Comparison of ENCODE assay signal across 16 cellular contexts in genomic region chr10:127034790-127035189, GRCh38.
"Had no signal": no experiment of that assay in that cellular context is flagged by ENCODE, and none has a peak within 500 bp of the region (broad histone marks: within the 10 kb centered on the region; RNA-seq: fewer than 3 reads in every experiment).

No MANE protein-coding gene starts in this region.

- H3K27ac Mint-ChIP-seq: activated naive CD4-positive, alpha-beta T cell treated with anti-CD3 and anti-CD28 coated beads, Interleukin-2, amount 50 U/mL, for 72 hours; activated T-helper 1 cell treated with anti-CD3 and anti-CD28 coated beads, Interleukin-12 subunit alpha, Interleukin-12 subunit beta, Interleukin-2, Interleukin-4 antibody, amounts not matched to agents 30 ng/mL and 10 ng/mL and 1 ng/mL, durations not matched to agents 14 hours and 24 hours and 36 hours; stimulated activated naive CD8-positive, alpha-beta T cell treated with anti-CD3 and anti-CD28 coated beads, Interleukin-15, amount 100 ng/mL, for 72 hours had no signal

- H3K9me3 ChIP-seq: body of pancreas, gastrocnemius medialis, heart left ventricle, left ventricle myocardium inferior, neutrophil, upper lobe of left lung had no signal

- H3K4me1 ChIP-seq: body of pancreas, gastrocnemius medialis, parathyroid adenoma, upper lobe of left lung had no signal

- H3K36me3 ChIP-seq: gastrocnemius medialis, neutrophil had no signal

- H3K27me3 ChIP-seq: body of pancreas, gastrocnemius medialis, heart left ventricle, neutrophil, upper lobe of left lung had no signal

- H3K4me3 Mint-ChIP-seq: activated T-helper 1 cell treated with anti-CD3 and anti-CD28 coated beads, Interleukin-12 subunit alpha, Interleukin-12 subunit beta, Interleukin-2, Interleukin-4 antibody, amounts not matched to agents 30 ng/mL and 10 ng/mL and 1 ng/mL, durations not matched to agents 14 hours and 24 hours and 36 hours; stimulated activated naive CD8-positive, alpha-beta T cell treated with anti-CD3 and anti-CD28 coated beads, Interleukin-15, amount 100 ng/mL, for 72 hours had no signal

- H3K9me3 Mint-ChIP-seq: activated naive CD4-positive, alpha-beta T cell treated with anti-CD3 and anti-CD28 coated beads, Interleukin-2, amount 50 U/mL, for 72 hours; activated T-helper 1 cell treated with anti-CD3 and anti-CD28 coated beads, Interleukin-12 subunit alpha, Interleukin-12 subunit beta, Interleukin-2, Interleukin-4 antibody, amounts not matched to agents 30 ng/mL and 10 ng/mL and 1 ng/mL, durations not matched to agents 14 hours and 24 hours and 36 hours; stimulated activated naive CD8-positive, alpha-beta T cell treated with anti-CD3 and anti-CD28 coated beads, Interleukin-15, amount 100 ng/mL, for 72 hours had no signal

- ATAC-seq: activated naive CD4-positive, alpha-beta T cell treated with anti-CD3 and anti-CD28 coated beads, Interleukin-2, amount 50 U/mL, for 72 hours; body of pancreas; esophagus mucosa; gastrocnemius medialis; heart left ventricle; stimulated activated naive CD8-positive, alpha-beta T cell treated with anti-CD3 and anti-CD28 coated beads, Interleukin-15, amount 100 ng/mL, for 72 hours had no signal

- H3K27ac ChIP-seq: body of pancreas, gastrocnemius medialis, heart left ventricle, left ventricle myocardium inferior, neutrophil, parathyroid adenoma, upper lobe of left lung had no signal

- H3K9ac ChIP-seq: parathyroid adenoma had no signal

- H3K4me3 ChIP-seq: body of pancreas, gastrocnemius medialis, heart left ventricle, left ventricle myocardium inferior, upper lobe of left lung had no signal

- H2AFZ ChIP-seq: parathyroid adenoma had no signal

- H3K36me3 Mint-ChIP-seq: activated naive CD4-positive, alpha-beta T cell treated with anti-CD3 and anti-CD28 coated beads, Interleukin-2, amount 50 U/mL, for 72 hours had no signal

- H3K4me1 Mint-ChIP-seq: stimulated activated naive CD8-positive, alpha-beta T cell treated with anti-CD3 and anti-CD28 coated beads, Interleukin-15, amount 100 ng/mL, for 72 hours had no signal

- H3K27me3 Mint-ChIP-seq: stimulated activated naive CD8-positive, alpha-beta T cell treated with anti-CD3 and anti-CD28 coated beads, Interleukin-15, amount 100 ng/mL, for 72 hours had no signal

- DNase-seq: activated CD4-positive, alpha-beta T cell treated with anti-CD3 and anti-CD28 coated beads, Interleukin-2, amount 50 U/mL, for 4 hours; activated gamma-delta T cell treated with Interleukin-2 at 50 U/mL for 16 hours; body of pancreas; cortex of kidney; effector CD4-positive, alpha-beta T cell; gastrocnemius medialis; heart left ventricle; left ventricle myocardium inferior; stimulated activated naive CD8-positive, alpha-beta T cell treated with anti-CD3 and anti-CD28 coated beads, Interleukin-15, amount 100 ng/mL, for 72 hours; SW 1271; upper lobe of left lung had no signal
